In the genomic region with DNA sequence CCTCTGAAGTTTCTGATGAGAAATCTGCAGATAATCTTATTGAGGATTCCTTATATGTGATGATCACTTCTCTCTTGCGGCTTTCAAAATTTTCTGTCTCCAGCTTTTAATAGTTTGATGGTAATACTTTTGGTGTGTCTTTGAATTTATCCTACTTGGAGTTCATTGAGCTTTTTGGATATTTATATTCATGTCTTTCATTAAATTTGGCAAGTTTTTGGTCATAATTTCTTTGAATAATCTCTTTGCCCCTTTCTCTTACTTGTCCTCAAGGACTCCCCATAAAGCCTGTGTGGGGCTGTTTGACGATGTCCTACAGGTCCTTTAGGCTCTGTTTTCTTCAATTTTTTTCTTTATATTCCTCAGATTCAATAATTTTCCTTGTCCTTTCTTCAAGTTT, we compare ENCODE assay signal across 28 cellular contexts.
"Had no signal": no experiment of that assay in that cellular context is flagged by ENCODE, and none has a peak within 500 bp of the region (broad histone marks: within the 10 kb centered on the region; RNA-seq: fewer than 3 reads in every experiment).

No MANE protein-coding gene starts in this region.

- H3K27ac Mint-ChIP-seq: stimulated activated effector memory CD8-positive, alpha-beta T cell treated with anti-CD3 and anti-CD28 coated beads, Interleukin-12 subunit alpha, Interleukin-12 subunit beta, amount 100 ng/mL, for 72 hours; stimulated activated memory B cell treated with anti-CD40 and anti-IgM and Interleukin-4, amounts not matched to agents 10 μg/mL and 1 μg/mL and 100 μg/mL, for 72 hours; stimulated activated naive B cell treated with anti-CD40 and anti-IgM and Interleukin-4, amounts not matched to agents 10 μg/mL and 1 μg/mL and 100 μg/mL, for 72 hours; stimulated activated naive CD8-positive, alpha-beta T cell treated with anti-CD3 and anti-CD28 coated beads, Interleukin-15, amount 100 ng/mL, for 72 hours; stimulated activated naive CD8-positive, alpha-beta T cell treated with anti-CD3 and anti-CD28 coated beads, Interleukin-15, Interleukin-2, amounts not matched to agents 100 ng/mL and 50 ng/mL, for 24 hours; type B pancreatic cell had no signal

- H3K4me3 ChIP-seq: stomach, suprapubic skin, testis, thoracic aorta, thyroid gland, tibial artery, tibial nerve, transverse colon, upper lobe of left lung, upper lobe of right lung, uterus, vagina had no signal

- H3K27me3 ChIP-seq: stomach, suprapubic skin, testis, thyroid gland, tibial artery, tibial nerve, transverse colon, upper lobe of left lung, upper lobe of right lung, uterus, vagina had no signal

- H3K9me3 ChIP-seq: testis, thyroid gland, upper lobe of right lung, uterus, vagina had no signal

- H3K4me1 Mint-ChIP-seq: stimulated activated effector memory CD8-positive, alpha-beta T cell treated with anti-CD3 and anti-CD28 coated beads, Interleukin-12 subunit alpha, Interleukin-12 subunit beta, amount 100 ng/mL, for 72 hours; stimulated activated memory B cell treated with anti-CD40 and anti-IgM and Interleukin-4, amounts not matched to agents 10 μg/mL and 1 μg/mL and 100 μg/mL, for 72 hours; stimulated activated naive B cell treated with anti-CD40 and anti-IgM and Interleukin-4, amounts not matched to agents 10 μg/mL and 1 μg/mL and 100 μg/mL, for 72 hours; stimulated activated naive CD8-positive, alpha-beta T cell treated with anti-CD3 and anti-CD28 coated beads, Interleukin-15, amount 100 ng/mL, for 72 hours had no signal

- H3K27me3 Mint-ChIP-seq: stimulated activated naive CD8-positive, alpha-beta T cell treated with anti-CD3 and anti-CD28 coated beads, Interleukin-15, amount 100 ng/mL, for 72 hours had no signal

- H3K4me1 ChIP-seq: testis, tibial nerve, upper lobe of left lung, upper lobe of right lung, uterus, vagina had no signal

- H3K27ac ChIP-seq: stomach, suprapubic skin, testis, thoracic aorta, thyroid gland, tibial artery, tibial nerve, transverse colon, upper lobe of left lung, upper lobe of right lung, uterus, vagina had no signal

- DNase-seq: stimulated activated CD4-positive, alpha-beta T cell treated with anti-CD3 and anti-CD28 coated beads, Interleukin-2, amount 100 ng/mL, for 48 hours; stimulated activated CD4-positive, alpha-beta T cell treated with anti-CD3 and anti-CD28 coated beads, Interleukin-4, amount 100 ng/mL, for 1 hour; stimulated activated CD4-positive, alpha-beta T cell treated with anti-CD3 and anti-CD28 coated beads, Interleukin-4, amount 100 ng/mL, for 24 hours; stimulated activated CD4-positive, alpha-beta T cell treated with anti-CD3 and anti-CD28 coated beads, Interleukin-4, amount 100 ng/mL, for 4 hours; stimulated activated CD8-positive, alpha-beta memory T cell treated with anti-CD3 and anti-CD28 coated beads, Interleukin-4, amount 100 ng/mL, for 48 hours; stimulated activated naive B cell treated with anti-CD40 and anti-IgM and Interleukin-4, amounts not matched to agents 10 μg/mL and 1 μg/mL and 100 μg/mL, for 72 hours; stimulated activated naive CD4-positive, alpha-beta T cell; stimulated activated naive CD4-positive, alpha-beta T cell treated with Interleukin-2 at 50 U/mL for 16 hours; stimulated activated naive CD8-positive, alpha-beta T cell treated with anti-CD3 and anti-CD28 coated beads, Interleukin-15, amount 100 ng/mL, for 72 hours; stimulated activated naive CD8-positive, alpha-beta T cell treated with anti-CD3 and anti-CD28 coated beads, Interleukin-15, Interleukin-2, amounts not matched to agents 100 U/mL and 50 U/mL, for 24 hours; stomach; substantia nigra; testis; thyroid gland; tibial artery; transverse colon; trophoblast cell; upper lobe of left lung; upper lobe of right lung; uterus had no signal

- ATAC-seq: stimulated activated effector memory CD8-positive, alpha-beta T cell treated with anti-CD3 and anti-CD28 coated beads, Interleukin-12 subunit alpha, Interleukin-12 subunit beta, amount 100 ng/mL, for 72 hours; stimulated activated memory B cell treated with anti-CD40 and anti-IgM and Interleukin-4, amounts not matched to agents 10 μg/mL and 1 μg/mL and 100 μg/mL, for 72 hours; stimulated activated naive B cell treated with anti-CD40 and anti-IgM and Interleukin-4, amounts not matched to agents 10 μg/mL and 1 μg/mL and 100 μg/mL, for 72 hours; stimulated activated naive CD8-positive, alpha-beta T cell treated with anti-CD3 and anti-CD28 coated beads, Interleukin-15, amount 100 ng/mL, for 72 hours; stimulated activated naive CD8-positive, alpha-beta T cell treated with anti-CD3 and anti-CD28 coated beads, Interleukin-15, Interleukin-2, amounts not matched to agents 100 U/mL and 50 U/mL, for 24 hours; upper lobe of right lung had no signal

- H3K36me3 Mint-ChIP-seq: stimulated activated effector memory CD8-positive, alpha-beta T cell treated with anti-CD3 and anti-CD28 coated beads, Interleukin-12 subunit alpha, Interleukin-12 subunit beta, amount 100 ng/mL, for 72 hours; stimulated activated memory B cell treated with anti-CD40 and anti-IgM and Interleukin-4, amounts not matched to agents 10 μg/mL and 1 μg/mL and 100 μg/mL, for 72 hours had no signal

- H3K4me3 Mint-ChIP-seq: stimulated activated effector memory CD8-positive, alpha-beta T cell treated with anti-CD3 and anti-CD28 coated beads, Interleukin-12 subunit alpha, Interleukin-12 subunit beta, amount 100 ng/mL, for 72 hours; stimulated activated memory B cell treated with anti-CD40 and anti-IgM and Interleukin-4, amounts not matched to agents 10 μg/mL and 1 μg/mL and 100 μg/mL, for 72 hours; stimulated activated naive B cell treated with anti-CD40 and anti-IgM and Interleukin-4, amounts not matched to agents 10 μg/mL and 1 μg/mL and 100 μg/mL, for 72 hours; stimulated activated naive CD8-positive, alpha-beta T cell treated with anti-CD3 and anti-CD28 coated beads, Interleukin-15, amount 100 ng/mL, for 72 hours; stimulated activated naive CD8-positive, alpha-beta T cell treated with anti-CD3 and anti-CD28 coated beads, Interleukin-15, Interleukin-2, amounts not matched to agents 100 ng/mL and 50 ng/mL, for 24 hours; type B pancreatic cell had no signal

- H3K36me3 ChIP-seq: stomach, suprapubic skin, thoracic aorta, thyroid gland, tibial artery, tibial nerve, transverse colon, upper lobe of left lung, upper lobe of right lung, uterus, vagina had no signal
